Comparison of ENCODE assay signal across 8 cellular contexts in genomic region chr10:23438547-23439451, GRCh38. TPM values are rescaled to one million over a fixed set of nuclear protein-coding genes. Genes with fewer than 3 reads are reported as not detected.
DNase-seq lines count a peak whose midpoint lies in the region; FAIRE-seq and TF ChIP-seq lines count a peak whose summit lies in the region.

Gene OTUD1, plus strand, starts transcription at chr10:23439075. Its CDS starts 383 bp downstream, at chr10:23439458.

- TF ChIP-seq POLR2A in endothelial cell of umbilical vein (IDR thresholded peaks at IDR 0.05; ENCODE audit: low read depth, low read length) = no peak

- peaks cover 2% of the 10 kb centered on the region for H3K27me3 Mint-ChIP-seq in Caco-2 (ENCODE audit: insufficient read depth, unreplicated experiment)

- peak within 1 kb of the TSS; percentile 86 for H2AFZ ChIP-seq in endothelial cell of umbilical vein (ENCODE audit: low read depth, low read length)

- H3K36me3 ChIP-seq in Caco-2 (ENCODE audit: control insufficient read depth, insufficient read depth, low read length) = no peaks in the 10 kb centered on the region
- no peaks in the 10 kb centered on the region for H3K36me3 ChIP-seq in NT2/D1 (ENCODE audit: insufficient read depth, insufficient read length, low read length)
- H3K36me3 ChIP-seq in endothelial cell of umbilical vein (ENCODE audit: control insufficient read depth in 2 of 2, extremely low read depth in 1 of 2, insufficient read depth in 2 of 2, low read length in 2 of 2) = peaks cover 0 to 2% of the 10 kb centered on the region in 2 experiments

- H3K9me1 ChIP-seq in endothelial cell of umbilical vein (replicated peaks; ENCODE audit: control insufficient read depth, extremely low read depth, insufficient read depth, low read length) = no peaks in the 10 kb centered on the region

- peaks cover 8% of the 10 kb centered on the region for H3K4me1 Mint-ChIP-seq in Caco-2 (ENCODE audit: low read depth, unreplicated experiment)

- no peaks in the 10 kb centered on the region for H3K9me3 Mint-ChIP-seq in Caco-2 (ENCODE audit: unreplicated experiment)

- H3K27me3 ChIP-seq in Caco-2 (replicated peaks; ENCODE audit: control insufficient read depth, insufficient read depth, low read length) (no peaks in the 10 kb centered on the region), NT2/D1 (ENCODE audit: insufficient read depth, insufficient read length) (peaks cover 12% of the 10 kb centered on the region), endothelial cell of umbilical vein (ENCODE audit: control insufficient read depth in 2 of 2, insufficient read depth in 2 of 2, low read length in 2 of 2) (no peaks in the 10 kb centered on the region)

- H3K9me3 ChIP-seq in Caco-2 (no peaks in the 10 kb centered on the region), NT2/D1 (ENCODE audit: insufficient read depth, low read length) (no peaks in the 10 kb centered on the region), endothelial cell of umbilical vein (replicated peaks; ENCODE audit: control insufficient read depth, insufficient read depth, low read length) (no peaks in the 10 kb centered on the region)

- H3K36me3 Mint-ChIP-seq in Caco-2 (ENCODE audit: insufficient read depth, unreplicated experiment) = peaks cover 6% of the 10 kb centered on the region

- FAIRE-seq in endothelial cell of umbilical vein (lab: Jason Lieb, UNC) = peak; percentile 72

- peak within 1 kb of the TSS; percentile 67 for H3K4me2 ChIP-seq in endothelial cell of umbilical vein (ENCODE audit: insufficient read depth, low read length)

- H3K27ac ChIP-seq in endothelial cell of umbilical vein (ENCODE audit: insufficient read depth, low read depth, low read length) = peak within 1 kb of the TSS; percentile 36

- intact Hi-C loops in Caco-2 (cut with micrococcal nuclease; ENCODE audit: unreplicated experiment) (loop anchor here (2.0 to 5.0 kb wide), 2 partner anchors 16 to 341 kb away; partner anchors contain the start of gene MSRB2), endothelial cell of umbilical vein (cut with micrococcal nuclease) (loop anchor here (2.0 kb wide), 1 partner anchor 344 kb away; the partner anchor contains the start of gene MSRB2)

- H3K4me1 ChIP-seq in Caco-2 = peaks cover 7% of the 10 kb centered on the region; the same call in 1 of the 2 replicates
- no peaks in the 10 kb centered on the region for H3K4me1 ChIP-seq in NT2/D1 (ENCODE audit: insufficient read depth, insufficient read length)
- H3K4me1 ChIP-seq in endothelial cell of umbilical vein (ENCODE audit: control insufficient read depth, extremely low read depth, insufficient read depth, low read length) = peaks cover 4% of the 10 kb centered on the region

- BruUV-seq in Caco-2 (replicated peaks; lab: Mats Ljungman, UMichigan) (no TSS peak), endothelial cell of umbilical vein (replicated peaks; lab: Mats Ljungman, UMichigan) (no TSS peak)

- peak within 1 kb of the TSS; percentile 78 for H3K27ac Mint-ChIP-seq in Caco-2 (ENCODE audit: unreplicated experiment)

- POLR2A ChIA-PET in Caco-2 (lab: Charles Lee) = interaction anchor here (0.7 to 0.8 kb wide), 2 partner anchors 11 to 939 kb away, joined by 3 to 4 read pairs; no protein-coding TSS in a partner anchor
- POLR2A ChIA-PET in endothelial cell of umbilical vein (lab: Charles Lee) = no interaction called here

- H4K20me1 ChIP-seq in endothelial cell of umbilical vein (replicated peaks; ENCODE audit: control insufficient read depth, extremely low read depth, insufficient read depth, low read length) = no peaks in the 10 kb centered on the region

- no peaks in the 10 kb centered on the region for H3K79me2 ChIP-seq in endothelial cell of umbilical vein (ENCODE audit: control insufficient read depth, insufficient read depth, low read length)

- dilution Hi-C loops in endothelial cell of umbilical vein (cut with MboI; ENCODE audit: extremely low pct_ligation_motif_present, low sequenced_read_pairs) = no loop called here

- TF ChIP-seq CTCF in Caco-2 (IDR thresholded peaks at IDR 0.05; ENCODE audit: insufficient read depth in 1 of 2, low read depth in 1 of 2, low read length in 1 of 2, severe bottlenecking in 1 of 2, unreplicated experiment in 1 of 2) = no peak
- TF ChIP-seq CTCF in GM20000 (IDR thresholded peaks at IDR 0.05; ENCODE audit: extremely low read depth, missing control alignments) = no peak
- TF ChIP-seq CTCF in endothelial cell of umbilical vein (IDR thresholded peaks at IDR 0.05; ENCODE audit: extremely low read depth in 1 of 2, insufficient read depth in 1 of 2, low read depth in 1 of 2, low read length in 2 of 2) = peak in 1 of 2 donors; percentile 4

- CTCF ChIA-PET in Caco-2 (lab: Charles Lee) = interaction anchor here (0.5 to 0.6 kb wide), 2 partner anchors 18 to 46 kb away, joined by 4 to 6 read pairs; no protein-coding TSS in a partner anchor
- CTCF ChIA-PET in endothelial cell of umbilical vein (lab: Charles Lee) = no interaction called here

- H3K4me3 Mint-ChIP-seq in Caco-2 (ENCODE audit: unreplicated experiment) = peak within 1 kb of the TSS; percentile 81

- H3K4me3 ChIP-seq in Caco-2 (ENCODE audit: low read depth, low read length) (peak within 1 kb of the TSS; percentile 83), NT2/D1 (ENCODE audit: insufficient read length, low read depth) (peak within 1 kb of the TSS; percentile 86), endothelial cell of umbilical vein (replicated peaks in 1 of 3; ENCODE audit: insufficient read depth in 1 of 3, low read depth in 1 of 3, low read length in 3 of 3) (peak within 1 kb of the TSS; percentile 39 to 82 (median 54))

- peak within 1 kb of the TSS; percentile 92 for H3K9ac ChIP-seq in NT2/D1 (ENCODE audit: insufficient read length, low read depth)
- H3K9ac ChIP-seq in endothelial cell of umbilical vein (replicated peaks; ENCODE audit: extremely low read depth, insufficient read depth, low read length) = peak within 1 kb of the TSS; percentile 76

- DNase-seq in Caco-2 (peak; percentile 93 to 98), GM20000 (ENCODE audit: low spot score) (peak; percentile 97), HS-5 (ENCODE audit: low read depth) (peak; percentile 30), NT2/D1 (ENCODE audit: low read depth, low spot score) (peak; percentile 84), endothelial cell of umbilical vein (ENCODE audit: low read depth, low spot score) (peak; percentile 91), middle frontal gyrus (ENCODE audit: extremely low spot score, low spot score) (peak; percentile 94)
- peak; percentile 98 for DNase-seq in activated CD8-positive, alpha-beta memory T cell treated with anti-CD3 and anti-CD28 coated beads, Interleukin-2, amount 50 U/mL, for 48 hours
- peak; percentile 83 to 89 for DNase-seq in stimulated activated CD8-positive, alpha-beta memory T cell treated with anti-CD3 and anti-CD28 coated beads, Interleukin-2, amount 100 ng/mL, for 1 hour (ENCODE audit: low read depth in 2 of 2)

TF ChIP-seq in endothelial cell of umbilical vein, 7 proteins besides CTCF, POLR2A, EP300 and RAD21:
- peak; percentile 30 for TF ChIP-seq POLR2AphosphoS5 (IDR thresholded peaks at IDR 0.05; ENCODE audit: insufficient read depth, low read depth, low read length)
- peak; percentile 79 for TF ChIP-seq MAX (IDR thresholded peaks at IDR 0.05; ENCODE audit: insufficient read depth, insufficient read length)
- TF ChIP-seq MYC (IDR thresholded peaks at IDR 0.05; ENCODE audit: low read depth, low read length) = no peak

RNA-seq across cellular contexts. Expression of gene OTUD1, which starts in this region (rescaled TPM):
- total RNA-seq in Caco-2 (2022) (9.2 and 10.7 TPM in 2 replicates), endothelial cell of umbilical vein (4.8 and 6.0 TPM in 2 replicates)
- 1.3 and 2.2 TPM in 2 replicates for polyA plus RNA-seq in endothelial cell of umbilical vein
- polyA plus RNA-seq in endothelial cell of umbilical vein (2011; cell fraction: cytosol; rRNA removed) = 1.7 and 1.8 TPM in 2 replicates
- 2.3 and 2.6 TPM in 2 replicates for polyA plus RNA-seq in endothelial cell of umbilical vein (2011; cell fraction: nucleus; rRNA removed)
- polyA plus RNA-seq in endothelial cell of umbilical vein (2012) = 1.6 and 1.7 TPM in 2 replicates
- polyA minus RNA-seq in endothelial cell of umbilical vein = 3.2 and 3.9 TPM in 2 replicates
- polyA minus RNA-seq in endothelial cell of umbilical vein (2011; cell fraction: cytosol; rRNA and poly(A)+ RNA removed) = 4.6 TPM
- polyA minus RNA-seq in endothelial cell of umbilical vein (2011; cell fraction: nucleus; rRNA and poly(A)+ RNA removed) = 4.7 and 6.4 TPM in 2 replicates

Comparison
In these comparisons a context has a peak if more than half of its experiments do, and no peak if none do; other contexts are left out.
1. Peak in every context shown above with its lines: DNase-seq, H3K4me3 ChIP-seq and H3K27ac ChIP-seq.
2. DNase-seq: peak in every context shown above with its lines; median percentile 98 in activated CD8-positive, alpha-beta memory T cell treated with anti-CD3 and anti-CD28 coated beads, Interleukin-2, amount 50 U/mL, for 48 hours; 97 in GM20000; 96 in Caco-2; 94 in middle frontal gyrus; 91 in endothelial cell of umbilical vein; 86 in stimulated activated CD8-positive, alpha-beta memory T cell treated with anti-CD3 and anti-CD28 coated beads, Interleukin-2, amount 100 ng/mL, for 1 hour; 84 in NT2/D1; 30 in HS-5.